ENCODE assay signal across 8 cellular contexts in the genomic region with DNA sequence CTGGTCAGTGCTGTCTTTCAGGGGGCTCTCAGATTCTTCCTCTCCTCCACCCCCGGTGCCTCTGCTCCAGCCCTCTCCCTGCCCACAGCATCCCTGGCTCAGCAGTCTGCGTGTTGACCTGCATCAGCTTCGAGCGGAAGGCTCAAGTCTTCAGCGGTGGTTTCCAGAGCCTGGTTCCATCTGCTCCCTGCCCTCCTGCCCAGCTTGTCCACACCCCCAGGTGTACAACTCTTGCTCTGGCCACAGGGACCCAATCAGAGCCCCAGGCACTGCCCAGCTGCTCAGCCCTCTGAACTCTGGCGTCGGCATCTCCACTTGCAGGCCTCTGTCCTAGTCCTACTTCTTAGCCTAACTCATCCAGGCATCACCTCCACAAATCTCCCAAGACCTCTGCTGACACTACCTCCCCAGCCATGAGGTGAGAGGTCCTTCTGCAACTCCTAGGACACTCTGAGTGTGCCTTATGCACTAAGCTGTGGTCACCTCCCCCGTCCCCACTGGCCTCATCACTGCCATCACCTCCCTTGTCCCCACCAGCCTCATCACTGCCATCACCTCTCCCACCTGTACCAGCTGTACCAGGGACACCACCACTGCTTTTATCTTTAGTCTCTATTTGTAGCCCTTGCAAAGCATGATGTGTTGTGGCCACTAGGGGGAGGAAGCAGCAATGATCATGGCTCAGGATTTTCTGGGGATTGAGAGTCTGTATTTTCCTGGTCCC.
DNase-seq lines count a peak whose midpoint lies in the region; ATAC-seq, FAIRE-seq and TF ChIP-seq lines count a peak whose summit lies in the region.

No MANE protein-coding gene starts in this region.

- TF ChIP-seq POLR2A in gastrocnemius medialis (IDR thresholded peaks at IDR 0.05), result no peak

- no peak overlapping the region for H3K9ac ChIP-seq in adipocyte (ENCODE audit: low read length)

- no peak for FAIRE-seq in D721Med (lab: Jason Lieb, UNC)

- no TSS peak for BruUV-seq in OCI-LY7 (replicated peaks; lab: Mats Ljungman, UMichigan)

- in situ Hi-C loops in gastrocnemius medialis (cut with MboI; ENCODE audit: low sequenced_read_pairs in 4 of 4), result no loop called here

- H3K79me2 ChIP-seq in OCI-LY7 (ENCODE audit: insufficient read depth, low read depth, low read length), result no peaks in the 10 kb centered on the region

- intact Hi-C loops in OCI-LY7 (cut with micrococcal nuclease; ENCODE audit: unreplicated experiment) (no loop called here), left cardiac atrium (cut with DNase I) (loop anchor here (2.0 to 5.0 kb wide), 2 partner anchors 59 to 61 kb away; a partner anchor contains a TSS), gastrocnemius medialis (cut with DNase I; ENCODE audit: low total_unique reads) (no loop called here)

- H3K9me3 ChIP-seq in OCI-LY7 (ENCODE audit: low read length) (no peaks in the 10 kb centered on the region), adipocyte (ENCODE audit: control insufficient read depth, low read length) (no peaks in the 10 kb centered on the region), gastrocnemius medialis (no peaks in the 10 kb centered on the region)

- H3K4me1 ChIP-seq in OCI-LY7 (ENCODE audit: insufficient read depth, low read length, poor library complexity, severe bottlenecking) (no peaks in the 10 kb centered on the region), adipocyte (ENCODE audit: control insufficient read depth, insufficient read depth, low read length) (no peaks in the 10 kb centered on the region), gastrocnemius medialis (no peaks in the 10 kb centered on the region)

- POLR2A ChIA-PET in HEK293T (lab: Yijun Ruan, JAX), result interaction anchor here (1.3 kb wide), 1 partner anchor 65 kb away, joined by 3 read pairs; no protein-coding TSS in a partner anchor
- POLR2A ChIA-PET in OCI-LY7 (lab: Charles Lee), result no interaction called here

- DNase-seq in D721Med (ENCODE audit: insufficient read length, low spot score), result peak; percentile 90
- DNase-seq in HEK293T (ENCODE audit: extremely low spot score), result peak; percentile 69
- peak; percentile 32 for DNase-seq in OCI-LY7 (ENCODE audit: low spot score)
- DNase-seq in adipocyte (ENCODE audit: low read depth), result peak; percentile 85
- DNase-seq in left cardiac atrium, result no peak
- no peak for DNase-seq in gastrocnemius medialis

- H3K4me3 ChIP-seq in OCI-LY7 (ENCODE audit: low read depth, low read length, poor library complexity, severe bottlenecking) (no peak overlapping the region), adipocyte (ENCODE audit: low read length) (no peak overlapping the region), gastrocnemius medialis (no peak overlapping the region)

- CTCF ChIA-PET in HEK293T (lab: Yijun Ruan, JAX), result interaction anchor here (0.6 to 2.7 kb wide), 7 partner anchors 12 to 73 kb away, joined by 3 to 11 read pairs (median 5); no protein-coding TSS in a partner anchor
- CTCF ChIA-PET in OCI-LY7 (lab: Charles Lee; ENCODE audit: unreplicated experiment), result no interaction called here

- TF ChIP-seq CTCF in D721Med (IDR thresholded peaks at IDR 0.05; ENCODE audit: insufficient read depth, missing control alignments) (peak; percentile 90), OCI-LY7 (conservative IDR thresholded peaks at IDR 0.05; ENCODE audit: low read length) (peak; percentile 86), gastrocnemius medialis (IDR thresholded peaks at IDR 0.05 in 4 of 5, conservative IDR thresholded peaks at IDR 0.05 in 1 of 5) (peak; percentile 9 to 54 (median 26))

- peaks cover 64% of the 10 kb centered on the region for H3K27me3 ChIP-seq in adipocyte (replicated peaks; ENCODE audit: control insufficient read depth, insufficient read depth, low read length)
- H3K27me3 ChIP-seq in gastrocnemius medialis, result no peaks in the 10 kb centered on the region

- H3K27ac ChIP-seq in OCI-LY7 (ENCODE audit: low read depth, low read length, poor library complexity, severe bottlenecking) (no peak overlapping the region), gastrocnemius medialis (no peak overlapping the region)

- no peaks in the 10 kb centered on the region for H3K9me2 ChIP-seq in OCI-LY7 (ENCODE audit: insufficient read depth, low read length)

- no peak overlapping the region for H3K4me2 ChIP-seq in OCI-LY7 (ENCODE audit: low read length)

- H2AFZ ChIP-seq in OCI-LY7 (ENCODE audit: low read length), result no peak overlapping the region

- H4K20me1 ChIP-seq in OCI-LY7 (ENCODE audit: insufficient read depth, low read length), result no peaks in the 10 kb centered on the region

- no peaks in the 10 kb centered on the region for H3K36me3 ChIP-seq in OCI-LY7 (ENCODE audit: insufficient read depth, low read length)
- no peaks in the 10 kb centered on the region for H3K36me3 ChIP-seq in adipocyte (ENCODE audit: control insufficient read depth, insufficient read depth, low read length, severe bottlenecking)
- no peaks in the 10 kb centered on the region for H3K36me3 ChIP-seq in gastrocnemius medialis

- ATAC-seq in left cardiac atrium (peak; percentile 36 to 41), gastrocnemius medialis (no peak), HG02870 (IDR thresholded peaks at IDR 0.05; ENCODE audit: unreplicated experiment) (no peak), GM19023 (IDR thresholded peaks at IDR 0.05; ENCODE audit: unreplicated experiment) (no peak)

TF ChIP-seq in HEK293T, 16 proteins besides CTCF, POLR2A, EP300 and RAD21:
- TF ChIP-seq ARNT (IDR thresholded peaks at IDR 0.05) (no peak), FOXA1 (IDR thresholded peaks at IDR 0.05) (no peak), SP1 (IDR thresholded peaks at IDR 0.05) (no peak), NFRKB (IDR thresholded peaks at IDR 0.05) (no peak), HDGF (IDR thresholded peaks at IDR 0.05; ENCODE audit: borderline replicate concordance) (no peak), ZNF384 (IDR thresholded peaks at IDR 0.05) (no peak), LEF1 (IDR thresholded peaks at IDR 0.05; ENCODE audit: borderline replicate concordance) (no peak), FOXK2 (IDR thresholded peaks at IDR 0.05) (no peak), BHLHE40 (IDR thresholded peaks at IDR 0.05; ENCODE audit: borderline replicate concordance) (no peak)

Comparison
In these comparisons a context has a peak if more than half of its experiments do, and no peak if none do; other contexts are left out.
1. DNase-seq: peak in D721Med (single experiment), HEK293T (single experiment), OCI-LY7 (single experiment) and adipocyte (single experiment); none in left cardiac atrium (single experiment) and gastrocnemius medialis (0 of 2).
2. CTCF ChIP-seq: peak in every context shown above with its lines; median percentile 90 in D721Med; 86 in OCI-LY7; 26 in gastrocnemius medialis.
3. ATAC-seq: peak in left cardiac atrium (2 of 2); none in gastrocnemius medialis (0 of 2), HG02870 (single experiment) and GM19023 (single experiment).
4. intact Hi-C loops: an anchor here in left cardiac atrium (2.0 to 5.0 kb wide); none called in OCI-LY7 and gastrocnemius medialis.